Comparison of ENCODE assay signal across 9 cellular contexts in genomic region chr4:185305979-185306442, GRCh38.
DNase-seq lines count a peak whose midpoint lies in the region; ATAC-seq and TF ChIP-seq lines count a peak whose summit lies in the region.
"Had no signal": no experiment of that assay in that cellular context is flagged by ENCODE, and none has a peak within 500 bp of the region (broad histone marks: within the 10 kb centered on the region; RNA-seq: fewer than 3 reads in every experiment).

No MANE protein-coding gene starts in this region.

- H3K27me3 ChIP-seq in H7 (ENCODE audit: control insufficient read depth, insufficient read depth, low read length) (no peaks in the 10 kb centered on the region), right atrium auricular region (no peaks in the 10 kb centered on the region)

- no peak overlapping the region for H3K27ac ChIP-seq in right atrium auricular region
- no peak overlapping the region for H3K27ac ChIP-seq in coronary artery

- H3K36me3 ChIP-seq in H7 (replicated peaks; ENCODE audit: control insufficient read depth, insufficient read depth, low read length) = no peaks in the 10 kb centered on the region; the same call in none of the 2 replicates
- H3K36me3 ChIP-seq in right atrium auricular region = peaks cover 6% of the 10 kb centered on the region

- H3K4me3 ChIP-seq in H7 (ENCODE audit: insufficient read depth, low read depth, low read length) (no peak overlapping the region), fibroblast of pulmonary artery (replicated peaks; ENCODE audit: low read depth, low read length) (no peak overlapping the region), skeletal muscle cell (ENCODE audit: low read depth, low read length) (no peak overlapping the region), right atrium auricular region (no peak overlapping the region), coronary artery (no peak overlapping the region)

- no peak for ATAC-seq in HG02852 (IDR thresholded peaks at IDR 0.05; ENCODE audit: unreplicated experiment)
- no peak for ATAC-seq in GM18498 (IDR thresholded peaks at IDR 0.05; ENCODE audit: unreplicated experiment)
- ATAC-seq: HepG2 had no signal

- H3K4me1 ChIP-seq in right atrium auricular region = peaks cover 0 to 11% of the 10 kb centered on the region in 2 donors

- DNase-seq in H7 (peak; percentile 32), RPMI7951 (ENCODE audit: low read depth) (peak; percentile 86), fibroblast of pulmonary artery (ENCODE audit: low read depth) (peak; percentile 78), skeletal muscle cell (ENCODE audit: low read depth) (peak; percentile 79), right atrium auricular region (ENCODE audit: low spot score) (no peak), coronary artery (ENCODE audit: low spot score) (no peak)

- TF ChIP-seq CTCF in fibroblast of pulmonary artery (IDR thresholded peaks at IDR 0.05; ENCODE audit: low read length, missing control alignments) = no peak
- no peak for TF ChIP-seq CTCF in right atrium auricular region (IDR thresholded peaks at IDR 0.05)
- no peak for TF ChIP-seq CTCF in coronary artery (IDR thresholded peaks at IDR 0.05)

- H3K9me3 ChIP-seq in right atrium auricular region = no peaks in the 10 kb centered on the region

Comparison
In these comparisons a context has a peak if more than half of its experiments do, and no peak if none do; other contexts are left out.
1. DNase-seq: peak in H7 (single experiment), RPMI7951 (single experiment), fibroblast of pulmonary artery (single experiment) and skeletal muscle cell (single experiment); none in right atrium auricular region (single experiment) and coronary artery (single experiment).